ENCODE assay signal across 20 cellular contexts in genomic region chr15:73647259-73648026, GRCh38. TPM values are rescaled to one million over a fixed set of nuclear protein-coding genes. Genes with fewer than 3 reads are reported as not detected.
A peak's percentile ranks its signal among the peaks of the same experiment; 100 is the strongest.
DNase-seq lines count a peak whose midpoint lies in the region; ATAC-seq and TF ChIP-seq lines count a peak whose summit lies in the region.
"Had no signal": no experiment of that assay in that cellular context is flagged by ENCODE, and none has a peak within 500 bp of the region (broad histone marks: within the 10 kb centered on the region; RNA-seq: fewer than 3 reads in every experiment).

No MANE protein-coding gene starts in this region.

- H3K4me3 ChIP-seq in PC-3 (ENCODE audit: low read length), result no peak overlapping the region
- H3K4me3 ChIP-seq in epithelial cell of esophagus (ENCODE audit: low read length), result no peak overlapping the region
- H3K4me3 ChIP-seq in trophoblast cell (ENCODE audit: low read depth, low read length), result no peak overlapping the region
- no peak overlapping the region for H3K4me3 ChIP-seq in ascending aorta
- H3K4me3 ChIP-seq: adrenal gland, cardiac muscle cell, right lobe of liver had no signal

- H4K20me1 ChIP-seq in PC-3 (ENCODE audit: low read length), result no peaks in the 10 kb centered on the region

- H3K9me3 ChIP-seq in PC-3 (ENCODE audit: low read length), result no peaks in the 10 kb centered on the region
- no peaks in the 10 kb centered on the region for H3K9me3 ChIP-seq in trophoblast cell (ENCODE audit: insufficient read depth, low read depth, low read length)
- no peaks in the 10 kb centered on the region for H3K9me3 ChIP-seq in ascending aorta
- H3K9me3 ChIP-seq: adrenal gland, right lobe of liver had no signal

- no peak overlapping the region for H2BK5ac ChIP-seq in trophoblast cell (ENCODE audit: low read depth, low read length, poor library complexity)

- H3K14ac ChIP-seq in trophoblast cell (ENCODE audit: low read length), result peak overlapping the region; percentile 30

- H2BK120ac ChIP-seq in trophoblast cell (ENCODE audit: insufficient read depth, low read length, poor library complexity), result peak overlapping the region; percentile 66

- no peak overlapping the region for H3K18ac ChIP-seq in trophoblast cell (ENCODE audit: low read length)

- CTCF ChIA-PET in PC-3 (lab: Charles Lee), result interaction anchor here (0.6 kb wide), 3 partner anchors 11 to 80 kb away, joined by 4 to 13 read pairs (median 5); no protein-coding TSS in a partner anchor

- peak; percentile 79 for ATAC-seq in PC-3
- no peak for ATAC-seq in GM19397 (IDR thresholded peaks at IDR 0.05; ENCODE audit: unreplicated experiment)
- no peak for ATAC-seq in GM18907 (IDR thresholded peaks at IDR 0.05; ENCODE audit: unreplicated experiment)
- ATAC-seq: left ventricle myocardium superior, right lobe of liver had no signal

- H3K9me2 ChIP-seq in PC-3 (replicated peaks; ENCODE audit: low read length), result no peaks in the 10 kb centered on the region

- no TSS peak for BruUV-seq in PC-3 (replicated peaks; lab: Mats Ljungman, UMichigan)

- in situ Hi-C loops in KBM-7 (cut with MboI; ENCODE audit: low pct_unique_long_range_greater_than_20kb, low sequenced_read_pairs), result no loop called here

- H2BK12ac ChIP-seq in trophoblast cell (ENCODE audit: low read length), result peak overlapping the region; percentile 58

- H4K12ac ChIP-seq in trophoblast cell (ENCODE audit: low read depth, low read length), result no peak overlapping the region

- H3K23ac ChIP-seq in trophoblast cell (ENCODE audit: low read length), result no peak overlapping the region

- POLR2A ChIA-PET in PC-3 (lab: Charles Lee; ENCODE audit: unreplicated experiment), result interaction anchor here (0.6 kb wide), 1 partner anchor 264 kb away, joined by 13 read pairs; no protein-coding TSS in a partner anchor

- H3K79me2 ChIP-seq in PC-3 (ENCODE audit: low read length) (no peaks in the 10 kb centered on the region), trophoblast cell (ENCODE audit: control insufficient read depth, insufficient read depth, low read length, poor library complexity) (no peaks in the 10 kb centered on the region)

- H3K27ac ChIP-seq in PC-3 (ENCODE audit: low read length) (peak overlapping the region; percentile 79), trophoblast cell (ENCODE audit: low read depth, low read length) (peak overlapping the region; percentile 25), ascending aorta (no peak overlapping the region)
- H3K27ac ChIP-seq: adrenal gland, cardiac muscle cell, right lobe of liver had no signal

- intact Hi-C loops in PC-3 (cut with micrococcal nuclease) (no loop called here), ascending aorta (cut with DNase I) (no loop called here)

- no peaks in the 10 kb centered on the region for H3K27me3 ChIP-seq in PC-3 (ENCODE audit: low read length)
- H3K27me3 ChIP-seq in trophoblast cell (ENCODE audit: insufficient read depth, low read length), result no peaks in the 10 kb centered on the region
- peaks cover 3% of the 10 kb centered on the region for H3K27me3 ChIP-seq in ascending aorta
- H3K27me3 ChIP-seq: adrenal gland, cardiac muscle cell, right lobe of liver had no signal

- no CpG with 5 or more reads among the region's 6 CpGs for WGBS in trophoblast cell (ENCODE audit: extremely low coverage, insufficient coverage, insufficient read length)

- peak overlapping the region; percentile 41 for H3K4me2 ChIP-seq in PC-3 (ENCODE audit: low read length)
- H3K4me2 ChIP-seq in trophoblast cell (ENCODE audit: low read length), result peak overlapping the region; percentile 11

- H3K9ac ChIP-seq in PC-3 (ENCODE audit: low read length) (no peak overlapping the region; the same call in 1 of the 2 replicates), trophoblast cell (ENCODE audit: low read length) (no peak overlapping the region)

- H3K4me1 ChIP-seq in PC-3 (ENCODE audit: insufficient read depth, low read length), result peaks cover 20% of the 10 kb centered on the region
- H3K4me1 ChIP-seq in trophoblast cell (ENCODE audit: control insufficient read depth in 1 of 2, insufficient read depth in 2 of 2, low read length in 2 of 2), result peaks cover 3 to 4% of the 10 kb centered on the region in 2 experiments
- no peaks in the 10 kb centered on the region for H3K4me1 ChIP-seq in ascending aorta
- H3K4me1 ChIP-seq: adrenal gland, right lobe of liver had no signal

- H3K79me1 ChIP-seq in trophoblast cell (ENCODE audit: low read length), result no peaks in the 10 kb centered on the region

- TF ChIP-seq CTCF in PC-3 (conservative IDR thresholded peaks at IDR 0.05; ENCODE audit: low read depth, low read length) (no peak), epithelial cell of esophagus (IDR thresholded peaks at IDR 0.05; ENCODE audit: insufficient read depth, low read depth, low read length, missing control alignments) (no peak), ascending aorta (IDR thresholded peaks at IDR 0.05) (no peak)

- no peak overlapping the region for H2AK5ac ChIP-seq in trophoblast cell (ENCODE audit: low read length)

- H3K36me3 ChIP-seq in PC-3 (ENCODE audit: low read depth, low read length) (no peaks in the 10 kb centered on the region), trophoblast cell (ENCODE audit: control insufficient read depth in 1 of 2, insufficient read depth in 2 of 2, low read length in 2 of 2) (no peaks in the 10 kb centered on the region), ascending aorta (no peaks in the 10 kb centered on the region)
- H3K36me3 ChIP-seq: adrenal gland, cardiac muscle cell, right lobe of liver had no signal

- peaks cover 8% of the 10 kb centered on the region for H3F3A ChIP-seq in PC-3 (ENCODE audit: low read length, unreplicated experiment)

- no peak overlapping the region for H3K4ac ChIP-seq in trophoblast cell (ENCODE audit: low read depth, low read length)

- no peak overlapping the region for H4K8ac ChIP-seq in trophoblast cell (ENCODE audit: low read depth, low read length)

- DNase-seq in ELR (ENCODE audit: low read depth) (peak; percentile 43), PC-3 (peak; percentile 91), epithelial cell of esophagus (ENCODE audit: low read depth) (peak; percentile 84), trophoblast cell (peak; percentile 89 to 97), KBM-7 (no peak), ascending aorta (ENCODE audit: low spot score in 2 of 2) (no peak)
- DNase-seq: activated CD4-positive, alpha-beta T cell treated with anti-CD3 and anti-CD28 coated beads for 1 hour; activated naive CD4-positive, alpha-beta T cell; activated T-cell treated with anti-CD3 and anti-CD28 coated beads, Interleukin-2, amount 50 U/mL, for 24 hours; adrenal gland; dermis blood vessel endothelial cell; foreskin fibroblast; immature natural killer cell; left ventricle myocardium superior; NCI-H1417 treated with DMSO at 0.1 percent for 48 hours; NCI-H510A treated with DMSO at 0.1 percent for 48 hours; right lobe of liver had no signal

- H2AFZ ChIP-seq in PC-3 (ENCODE audit: low read length) (0 out of 2 replicates have a peak overlapping the region, but pooled peaks have one; percentile 3), trophoblast cell (ENCODE audit: insufficient read depth, low read length, poor library complexity) (no peak overlapping the region)

- peak overlapping the region; percentile 14 for H4K91ac ChIP-seq in trophoblast cell (ENCODE audit: low read depth, low read length)

RNA-seq across cellular contexts. Expression of gene NPTN, which starts 14.3 kb away (rescaled TPM):
- total RNA-seq in PC-3 (2014; rRNA removed), result 115 and 164 TPM in 2 replicates
- 102 and 104 TPM in 2 replicates for polyA plus RNA-seq in trophoblast cell (2013)
- total RNA-seq in ascending aorta, result 147 TPM

RNA-seq across cellular contexts. Expression of gene CD276, which starts 36.7 kb away (rescaled TPM):
- 85.3 and 85.6 TPM in 2 replicates for total RNA-seq in PC-3 (2014; rRNA removed)
- polyA plus RNA-seq in trophoblast cell (2013), result 262 and 276 TPM in 2 replicates
- total RNA-seq in ascending aorta, result 84.3 TPM
- polyA plus RNA-seq: immature natural killer cell had no signal

Comparison
In these comparisons a context has a peak if more than half of its experiments do, and no peak if none do; other contexts are left out.
1. DNase-seq: peak in ELR (single experiment), PC-3 (single experiment), epithelial cell of esophagus (single experiment) and trophoblast cell (2 of 2); none in KBM-7 (single experiment) and ascending aorta (0 of 2).
2. H3K27ac ChIP-seq: peak in PC-3 (single experiment) and trophoblast cell (single experiment); none in ascending aorta (0 of 2).